In the genomic region with DNA sequence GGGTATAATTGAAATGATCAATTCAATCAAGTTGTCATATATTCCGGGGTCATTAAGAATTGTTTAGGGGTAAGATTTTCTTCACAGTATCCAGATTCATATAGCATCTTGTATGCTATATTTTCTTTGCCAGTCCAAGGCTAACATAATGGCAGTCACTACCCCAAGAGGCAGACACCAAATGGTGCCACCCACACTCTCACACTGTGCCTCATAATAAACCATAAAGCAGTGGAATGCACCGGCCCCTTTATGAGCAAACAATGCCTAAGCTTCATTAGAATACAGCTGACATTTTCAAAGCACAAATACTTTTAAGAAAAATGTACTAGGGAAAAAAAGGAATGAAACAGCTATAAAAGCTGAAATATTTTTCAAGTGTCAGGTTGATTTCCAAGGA, we compare ENCODE assay signal across 8 cellular contexts.
A peak's percentile ranks its signal among the peaks of the same experiment; 100 is the strongest.
DNase-seq lines count a peak whose midpoint lies in the region; ATAC-seq lines count a peak whose summit lies in the region.

No MANE protein-coding gene starts in this region.

- H3K9me3 Mint-ChIP-seq in stimulated activated memory B cell treated with anti-CD40 and anti-IgM and Interleukin-4, amounts not matched to agents 10 μg/mL and 1 μg/mL and 100 μg/mL, for 72 hours: peaks cover 4% of the 10 kb centered on the region

- ATAC-seq in HG02759 (IDR thresholded peaks at IDR 0.05; ENCODE audit: unreplicated experiment): peak; percentile 59
- ATAC-seq in left colon: peak; percentile 93
- peak; percentile 66 for ATAC-seq in stimulated activated memory B cell treated with anti-CD40 and anti-IgM and Interleukin-4, amounts not matched to agents 10 μg/mL and 1 μg/mL and 100 μg/mL, for 72 hours

- peak overlapping the region; percentile 75 for H3K4me3 Mint-ChIP-seq in stimulated activated memory B cell treated with anti-CD40 and anti-IgM and Interleukin-4, amounts not matched to agents 10 μg/mL and 1 μg/mL and 100 μg/mL, for 72 hours

- H3K36me3 Mint-ChIP-seq in stimulated activated memory B cell treated with anti-CD40 and anti-IgM and Interleukin-4, amounts not matched to agents 10 μg/mL and 1 μg/mL and 100 μg/mL, for 72 hours: no peaks in the 10 kb centered on the region

- H3K27me3 Mint-ChIP-seq in stimulated activated memory B cell treated with anti-CD40 and anti-IgM and Interleukin-4, amounts not matched to agents 10 μg/mL and 1 μg/mL and 100 μg/mL, for 72 hours: no peaks in the 10 kb centered on the region

- intact Hi-C loops in left colon (cut with DNase I, micrococcal nuclease): no loop called here

- H3K27ac Mint-ChIP-seq in stimulated activated memory B cell treated with anti-CD40 and anti-IgM and Interleukin-4, amounts not matched to agents 10 μg/mL and 1 μg/mL and 100 μg/mL, for 72 hours: peak overlapping the region; percentile 79

- H3K4me1 Mint-ChIP-seq in stimulated activated memory B cell treated with anti-CD40 and anti-IgM and Interleukin-4, amounts not matched to agents 10 μg/mL and 1 μg/mL and 100 μg/mL, for 72 hours: peaks cover 13% of the 10 kb centered on the region

- DNase-seq in activated T-cell treated with anti-CD3 and anti-CD28 coated beads for 4 hours: peak; percentile 11
- DNase-seq in activated T-cell treated with anti-CD3 and anti-CD28 coated beads, Interleukin-2, amount 50 U/mL, for 1 hour: no peak
- DNase-seq in NCI-H748 (lab: John Stamatoyannopoulos, UW; ENCODE audit: unreplicated experiment): peak; percentile 63
- DNase-seq in astrocyte of the hippocampus (ENCODE audit: low read depth, low spot score): peak; percentile 63
- DNase-seq in left colon: peak; percentile 31 to 57
- DNase-seq in amniotic stem cell (lab: John Stamatoyannopoulos, UW): no peak

Comparison
In these comparisons a context has a peak if more than half of its experiments do, and no peak if none do; other contexts are left out.
1. DNase-seq: peak in activated T-cell treated with anti-CD3 and anti-CD28 coated beads for 4 hours (single experiment), NCI-H748 (single experiment), astrocyte of the hippocampus (single experiment) and left colon (2 of 2); none in activated T-cell treated with anti-CD3 and anti-CD28 coated beads, Interleukin-2, amount 50 U/mL, for 1 hour (single experiment) and amniotic stem cell (single experiment).
2. Peak in every context shown above with its lines, with median percentiles within 50 percentile points of each other: ATAC-seq.